8 cellular contexts compared by ENCODE assay signal in the genomic region with DNA sequence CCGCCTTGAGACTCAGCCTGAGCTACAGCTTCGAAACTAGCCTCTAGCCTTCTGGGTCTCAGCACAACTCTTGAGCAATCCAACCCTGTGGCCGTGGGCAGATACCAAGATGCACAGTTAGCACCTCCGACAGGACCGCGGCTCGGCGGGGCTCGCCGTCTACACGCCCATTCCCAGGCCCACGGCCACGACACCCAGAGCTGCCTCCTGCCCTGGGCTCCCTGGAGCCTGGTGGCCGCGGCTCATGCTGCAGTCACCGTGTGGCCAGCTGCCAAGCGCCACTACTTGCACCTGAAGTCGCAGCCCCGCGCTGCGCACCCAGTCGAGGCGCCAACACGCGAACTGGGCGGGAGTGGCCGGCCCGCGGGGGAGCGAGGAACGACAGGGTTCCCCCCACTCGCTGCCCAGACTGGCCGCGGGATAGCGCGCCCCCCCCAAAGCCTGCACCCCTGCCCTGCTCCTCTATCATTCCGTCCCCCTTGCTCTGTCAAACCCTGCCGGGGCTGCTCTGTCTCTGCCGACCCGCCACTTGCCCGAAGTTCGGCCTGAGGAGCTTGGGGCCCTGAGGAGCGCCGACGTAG. TPM values are rescaled to one million over a fixed set of nuclear protein-coding genes. Genes with fewer than 3 reads are reported as not detected.
DNase-seq lines count a peak whose midpoint lies in the region; ATAC-seq, FAIRE-seq and TF ChIP-seq lines count a peak whose summit lies in the region.

No MANE protein-coding gene starts in this region.

- ATAC-seq in GM21717 (IDR thresholded peaks at IDR 0.05; ENCODE audit: unreplicated experiment) (peak; percentile 13), GM21360 (IDR thresholded peaks at IDR 0.05; ENCODE audit: unreplicated experiment) (no peak)
- ATAC-seq in activated T-helper 17 cell treated with anti-CD3 and anti-CD28 coated beads, Interleukin-2, amount 50 U/mL, for 72 hours (replicated peaks): no peak

- H3K27ac Mint-ChIP-seq in CD8-positive, alpha-beta memory T cell: peak overlapping the region; percentile 50 to 96 (median 90)
- peak overlapping the region; percentile 90 for H3K27ac Mint-ChIP-seq in activated T-helper 17 cell treated with anti-CD3 and anti-CD28 coated beads, Interleukin-2, amount 50 U/mL, for 72 hours
- H3K27ac Mint-ChIP-seq in osteocyte (ENCODE audit: unreplicated experiment): peak overlapping the region; percentile 96

- H3K9me3 ChIP-seq in CD8-positive, alpha-beta memory T cell (ENCODE audit: low read length): no peaks in the 10 kb centered on the region

- peaks cover 0 to 24% (median 1%) of the 10 kb centered on the region in 3 donors for H3K36me3 Mint-ChIP-seq in CD8-positive, alpha-beta memory T cell
- peaks cover 42% of the 10 kb centered on the region for H3K36me3 Mint-ChIP-seq in activated T-helper 17 cell treated with anti-CD3 and anti-CD28 coated beads, Interleukin-2, amount 50 U/mL, for 72 hours (ENCODE audit: low read depth)
- peaks cover 6% of the 10 kb centered on the region for H3K36me3 Mint-ChIP-seq in osteocyte (ENCODE audit: unreplicated experiment)

- H3K36me3 ChIP-seq in CD8-positive, alpha-beta memory T cell (ENCODE audit: insufficient read depth, low read length): no peaks in the 10 kb centered on the region

- no peak for TF ChIP-seq CTCF in osteocyte (IDR thresholded peaks at IDR 0.05)

- peak in 3 of 5 donors; percentile 12 to 51 (median 13) for DNase-seq in CD8-positive, alpha-beta memory T cell
- DNase-seq in NCI-H1105 treated with DMSO at 0.1 percent for 48 hours (lab: John Stamatoyannopoulos, UW) (peak; percentile 39), frontal cortex (ENCODE audit: low spot score in 2 of 2) (peak; percentile 22 to 29), osteocyte (ENCODE audit: extremely low spot score, unreplicated experiment) (no peak), NCI-H1436 treated with DMSO at 0.1 percent for 48 hours (lab: John Stamatoyannopoulos, UW) (no peak)

- FAIRE-seq in frontal cortex (lab: Jason Lieb, UNC): no peak

- POLR2A ChIA-PET in CD8-positive, alpha-beta memory T cell (lab: Charles Lee): interaction anchor here (0.9 to 1.5 kb wide), 3 partner anchors 138 to 213 kb away, joined by 3 to 6 read pairs (median 5); a partner anchor contains a TSS

- H3K27me3 Mint-ChIP-seq in CD8-positive, alpha-beta memory T cell: no peaks in the 10 kb centered on the region
- H3K27me3 Mint-ChIP-seq in activated T-helper 17 cell treated with anti-CD3 and anti-CD28 coated beads, Interleukin-2, amount 50 U/mL, for 72 hours: no peaks in the 10 kb centered on the region
- no peaks in the 10 kb centered on the region for H3K27me3 Mint-ChIP-seq in osteocyte (ENCODE audit: unreplicated experiment)

- CTCF ChIA-PET in CD8-positive, alpha-beta memory T cell (lab: Charles Lee): interaction anchor here (1.1 to 2.2 kb wide), 6 partner anchors 9 to 205 kb away, joined by 3 to 7 read pairs (median 3); a partner anchor contains a TSS

- H3K27me3 ChIP-seq in CD8-positive, alpha-beta memory T cell (ENCODE audit: insufficient read depth, low read length, poor library complexity, severe bottlenecking): no peaks in the 10 kb centered on the region

- peak overlapping the region; percentile 79 for H3K27ac ChIP-seq in CD8-positive, alpha-beta memory T cell (ENCODE audit: low read depth, low read length)

- no peaks in the 10 kb centered on the region for H3K9me3 Mint-ChIP-seq in CD8-positive, alpha-beta memory T cell
- H3K9me3 Mint-ChIP-seq in activated T-helper 17 cell treated with anti-CD3 and anti-CD28 coated beads, Interleukin-2, amount 50 U/mL, for 72 hours: no peaks in the 10 kb centered on the region
- no peaks in the 10 kb centered on the region for H3K9me3 Mint-ChIP-seq in osteocyte (ENCODE audit: unreplicated experiment)

- peaks cover 36 to 46% (median 38%) of the 10 kb centered on the region in 3 donors for H3K4me1 Mint-ChIP-seq in CD8-positive, alpha-beta memory T cell
- peaks cover 19% of the 10 kb centered on the region for H3K4me1 Mint-ChIP-seq in activated T-helper 17 cell treated with anti-CD3 and anti-CD28 coated beads, Interleukin-2, amount 50 U/mL, for 72 hours
- H3K4me1 Mint-ChIP-seq in osteocyte (ENCODE audit: unreplicated experiment): peaks cover 31% of the 10 kb centered on the region

- H3K4me3 Mint-ChIP-seq in CD8-positive, alpha-beta memory T cell: peak overlapping the region; percentile 91 to 99 (median 94)
- H3K4me3 Mint-ChIP-seq in activated T-helper 17 cell treated with anti-CD3 and anti-CD28 coated beads, Interleukin-2, amount 50 U/mL, for 72 hours: peak overlapping the region; percentile 93
- H3K4me3 Mint-ChIP-seq in osteocyte (ENCODE audit: unreplicated experiment): peak overlapping the region; percentile 93

- H3K4me1 ChIP-seq in CD8-positive, alpha-beta memory T cell (ENCODE audit: insufficient read depth, low read length): peaks cover 28% of the 10 kb centered on the region

- H3K4me3 ChIP-seq in CD8-positive, alpha-beta memory T cell (ENCODE audit: low read length): peak overlapping the region; percentile 84

RNA-seq across cellular contexts. Expression of a gene that starts 0.7 kb away (rescaled TPM):
- 10 to 100 TPM; 37.4 to 39.6 TPM for total RNA-seq in CD8-positive, alpha-beta memory T cell
- polyA plus RNA-seq in CD8-positive, alpha-beta memory T cell: 2.4 TPM
- total RNA-seq in activated T-helper 17 cell treated with anti-CD3 and anti-CD28 coated beads, Interleukin-2, amount 50 U/mL, for 72 hours: 10 to 100 TPM; 51.2 to 67.5 TPM
- total RNA-seq in frontal cortex (0.82 TPM), osteocyte (7.6 and 7.7 TPM in 2 replicates)

RNA-seq across cellular contexts. Expression of a gene that starts 56.9 kb away (rescaled TPM):
- total RNA-seq in CD8-positive, alpha-beta memory T cell: not detected
- not detected for polyA plus RNA-seq in CD8-positive, alpha-beta memory T cell
- not detected for total RNA-seq in activated T-helper 17 cell treated with anti-CD3 and anti-CD28 coated beads, Interleukin-2, amount 50 U/mL, for 72 hours
- not detected for total RNA-seq in frontal cortex
- total RNA-seq in osteocyte: not detected in 2 replicates

Comparison
In these comparisons a context has a peak if more than half of its experiments do, and no peak if none do; other contexts are left out.
1. DNase-seq: peak in CD8-positive, alpha-beta memory T cell (3 of 5), NCI-H1105 treated with DMSO at 0.1 percent for 48 hours (single experiment) and frontal cortex (2 of 2); none in osteocyte (single experiment) and NCI-H1436 treated with DMSO at 0.1 percent for 48 hours (single experiment).
2. Peak in every context shown above with its lines, with median percentiles within 50 percentile points of each other: H3K27ac Mint-ChIP-seq and H3K4me3 Mint-ChIP-seq.